In the genomic region with DNA sequence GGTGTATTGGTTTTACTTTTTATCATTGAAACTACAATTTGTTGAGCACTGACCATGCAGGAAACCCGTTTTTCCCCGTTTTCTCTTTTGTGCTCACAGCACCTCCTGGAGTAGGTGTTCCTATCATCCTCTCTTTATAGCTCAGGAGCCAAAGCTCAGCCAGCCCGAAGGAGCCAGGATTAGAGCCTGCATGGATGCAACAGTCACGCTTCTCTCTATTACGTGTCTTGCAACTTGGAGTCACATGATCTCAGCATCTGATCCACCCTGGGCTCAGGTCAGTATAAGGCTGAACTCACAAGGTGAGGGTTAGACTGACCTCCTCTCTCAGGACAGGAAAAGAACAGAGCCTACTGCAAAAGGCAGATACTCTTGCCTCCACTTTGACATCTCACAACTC, we compare ENCODE assay signal across 20 cellular contexts.
DNase-seq lines count a peak whose midpoint lies in the region; ATAC-seq and TF ChIP-seq lines count a peak whose summit lies in the region.
"Had no signal": no experiment of that assay in that cellular context is flagged by ENCODE, and none has a peak within 500 bp of the region (broad histone marks: within the 10 kb centered on the region; RNA-seq: fewer than 3 reads in every experiment).

No MANE protein-coding gene starts in this region.

- no peak overlapping the region for H4K5ac ChIP-seq in H9 (ENCODE audit: insufficient read length, low read depth, low read length)

- WGBS in H9 (ENCODE audit: extremely low coverage, insufficient read length, low lambda C conversion rate), result no CpG with 5 or more reads among the region's 5 CpGs

- no peak overlapping the region for H2AFZ ChIP-seq in H9 (ENCODE audit: low read length)

- H2BK120ac ChIP-seq in H9 (ENCODE audit: low read depth, low read length, poor library complexity, severe bottlenecking), result no peak overlapping the region

- H2BK5ac ChIP-seq in H9 (ENCODE audit: insufficient read length, low read length), result no peak overlapping the region

- ATAC-seq in activated B cell treated with CpG ODN at 0.5 μM for 24 hours (ENCODE audit: low read depth) (no peak), left lobe of liver (peak; percentile 2), GM21360 (IDR thresholded peaks at IDR 0.05; ENCODE audit: unreplicated experiment) (no peak), HG02798 (IDR thresholded peaks at IDR 0.05; ENCODE audit: poor library complexity, unreplicated experiment) (no peak)
- ATAC-seq: activated CD8-positive, alpha-beta T cell treated with anti-CD3 and anti-CD28 coated beads, Interleukin-2, amount 10 ng/mL, durations not matched to agents 7 days and 5 days; psoas muscle had no signal

- no peak overlapping the region for H2BK12ac ChIP-seq in H9 (ENCODE audit: insufficient read length, low read depth, low read length)

- H3K4me2 ChIP-seq in H9 (ENCODE audit: insufficient read depth, insufficient read length, low read length), result no peak overlapping the region

- H4K8ac ChIP-seq in H9 (replicated peaks; ENCODE audit: insufficient read length, low read depth, low read length), result no peak overlapping the region

- H3K18ac ChIP-seq in H9 (ENCODE audit: insufficient read length, low read depth, low read length), result no peak overlapping the region

- H3K9me3 Mint-ChIP-seq in IgD-negative memory B cell, result peaks cover 0 to 10% (median 0%) of the 10 kb centered on the region in 3 donors
- no peaks in the 10 kb centered on the region for H3K9me3 Mint-ChIP-seq in activated B cell treated with CpG ODN at 0.5 μM for 24 hours
- H3K9me3 Mint-ChIP-seq in H9, result no peaks in the 10 kb centered on the region
- H3K9me3 Mint-ChIP-seq: mesothelial cell of epicardium; T-helper 2 cell treated with Interferon-gamma antibody and Interleukin-4, amounts not matched to agents 5 μg/mL and 100 μg/mL, for 36 hours had no signal

- TF ChIP-seq CTCF in activated B cell treated with CpG ODN at 0.5 μM for 24 hours (IDR thresholded peaks at IDR 0.05), result no peak
- no peak for TF ChIP-seq CTCF in H9 (conservative IDR thresholded peaks at IDR 0.05)

- no peaks in the 10 kb centered on the region for H3K9me3 ChIP-seq in H9 (ENCODE audit: control insufficient read depth, low read depth, low read length)
- H3K9me3 ChIP-seq: psoas muscle had no signal

- DNase-seq in activated B cell treated with CpG ODN at 0.5 μM for 24 hours (no peak), left lobe of liver (ENCODE audit: low spot score) (no peak), superior temporal gyrus (ENCODE audit: extremely low spot score) (peak; percentile 14), H9 (no peak), D341Med (ENCODE audit: low spot score) (no peak)
- DNase-seq: activated CD4-positive, CD25-positive, alpha-beta regulatory T cell; activated CD8-positive, alpha-beta T cell treated with anti-CD3 and anti-CD28 coated beads, Interleukin-2, amount 10 ng/mL, durations not matched to agents 7 days and 5 days; activated naive CD4-positive, alpha-beta T cell treated with anti-CD3 and anti-CD28 coated beads, Interleukin-2, amount 50 U/mL, for 16 hours; dermis blood vessel endothelial cell; DND-41; KBM-7; NCI-H1436; NCI-H510A treated with DMSO at 0.1 percent for 48 hours; psoas muscle had no signal

- no peak overlapping the region for H3K23ac ChIP-seq in H9 (ENCODE audit: insufficient read length, low read depth, low read length)

- H3T11ph ChIP-seq in H9 (ENCODE audit: low read length), result no peak overlapping the region

- no peak overlapping the region for H2AK5ac ChIP-seq in H9 (ENCODE audit: insufficient read length, low read length)

- intact Hi-C loops in activated B cell treated with CpG ODN at 0.5 μM for 24 hours (cut with micrococcal nuclease), result loop anchor here (2.0 to 5.0 kb wide), 3 partner anchors 150 to 670 kb away; partner anchors contain the start of genes MBP and ZNF236

- H3K36me3 Mint-ChIP-seq in IgD-negative memory B cell (peaks cover 6% of the 10 kb centered on the region), activated B cell treated with CpG ODN at 0.5 μM for 24 hours (ENCODE audit: low read depth) (no peaks in the 10 kb centered on the region), H9 (ENCODE audit: insufficient read depth in 1 of 3, low read depth in 3 of 3) (peaks cover 0 to 6% (median 1%) of the 10 kb centered on the region in 3 experiments; a peak in 3 of 7 replicates)

- no peaks in the 10 kb centered on the region for H4K20me1 ChIP-seq in H9 (ENCODE audit: control insufficient read depth, insufficient read depth, insufficient read length)

- H3K23me2 ChIP-seq in H9 (ENCODE audit: insufficient read length, low read depth, low read length, poor library complexity, severe bottlenecking), result no peaks in the 10 kb centered on the region

- POLR2A ChIA-PET in activated B cell treated with CpG ODN at 0.5 μM for 24 hours (lab: Charles Lee), result interaction anchor here (1.1 to 7.7 kb wide), 7 partner anchors 18 to 123 kb away, joined by 3 to 104 read pairs (median 7); no protein-coding TSS in a partner anchor

- no peak overlapping the region for H4K91ac ChIP-seq in H9 (ENCODE audit: insufficient read length, low read depth, low read length)

- H3K27me3 Mint-ChIP-seq in IgD-negative memory B cell (no peaks in the 10 kb centered on the region), activated B cell treated with CpG ODN at 0.5 μM for 24 hours (no peaks in the 10 kb centered on the region), H9 (ENCODE audit: low read depth) (no peaks in the 10 kb centered on the region; the same call in 1 of the 2 replicates)

- H2BK20ac ChIP-seq in H9 (ENCODE audit: low read depth, low read length, poor library complexity, severe bottlenecking), result no peak overlapping the region

- peaks cover 7% of the 10 kb centered on the region for H3K4me1 ChIP-seq in H9 (ENCODE audit: insufficient read depth, low read length)

- no peak overlapping the region for H3K9ac ChIP-seq in H9 (ENCODE audit: extremely low read depth, insufficient read length, low read length)

- H3K4me3 Mint-ChIP-seq in IgD-negative memory B cell (peak overlapping the region; percentile 72 to 94 (median 78)), activated B cell treated with CpG ODN at 0.5 μM for 24 hours (peak overlapping the region; percentile 75), H9 (no peak overlapping the region)
- H3K4me3 Mint-ChIP-seq: activated CD8-positive, alpha-beta T cell treated with anti-CD3 and anti-CD28 coated beads, Interleukin-2, amount 10 ng/mL, durations not matched to agents 7 days and 5 days; mesothelial cell of epicardium; T-helper 2 cell treated with Interferon-gamma antibody and Interleukin-4, amounts not matched to agents 5 μg/mL and 100 μg/mL, for 36 hours had no signal

- CTCF ChIA-PET in activated B cell treated with CpG ODN at 0.5 μM for 24 hours (lab: Charles Lee), result interaction anchor here (0.9 to 8.0 kb wide), 9 partner anchors 11 to 230 kb away, joined by 3 to 182 read pairs (median 19); no protein-coding TSS in a partner anchor

- no peak overlapping the region for H3K14ac ChIP-seq in H9 (ENCODE audit: insufficient read depth, low read length)

- H3K27ac Mint-ChIP-seq in IgD-negative memory B cell, result peak overlapping the region; percentile 93 to 99 (median 98)
- peak overlapping the region; percentile 91 for H3K27ac Mint-ChIP-seq in activated B cell treated with CpG ODN at 0.5 μM for 24 hours
- H3K27ac Mint-ChIP-seq in H9, result no peak overlapping the region
- H3K27ac Mint-ChIP-seq: activated CD8-positive, alpha-beta T cell treated with anti-CD3 and anti-CD28 coated beads, Interleukin-2, amount 10 ng/mL, durations not matched to agents 7 days and 5 days; mesothelial cell of epicardium; T-helper 2 cell treated with Interferon-gamma antibody and Interleukin-4, amounts not matched to agents 5 μg/mL and 100 μg/mL, for 36 hours had no signal

- no peaks in the 10 kb centered on the region for H3K79me1 ChIP-seq in H9 (ENCODE audit: insufficient read depth, low read depth, low read length, poor library complexity, severe bottlenecking)

- H3K27ac ChIP-seq in H9 (ENCODE audit: insufficient read length, low read depth, low read length), result no peak overlapping the region
- H3K27ac ChIP-seq: psoas muscle, SK-N-MC had no signal

- H3K79me2 ChIP-seq in H9 (ENCODE audit: insufficient read depth, low read length), result no peaks in the 10 kb centered on the region

- H3K4ac ChIP-seq in H9 (ENCODE audit: low read depth, low read length), result no peak overlapping the region

- H3K27me3 ChIP-seq in H9 (ENCODE audit: insufficient read depth, low read length), result no peaks in the 10 kb centered on the region

- no peak overlapping the region for H2BK15ac ChIP-seq in H9 (ENCODE audit: low read depth, low read length)

- H3K4me1 Mint-ChIP-seq in IgD-negative memory B cell, result peaks cover 45 to 56% (median 47%) of the 10 kb centered on the region in 3 donors
- peaks cover 65% of the 10 kb centered on the region for H3K4me1 Mint-ChIP-seq in activated B cell treated with CpG ODN at 0.5 μM for 24 hours
- H3K4me1 Mint-ChIP-seq in H9, result peaks cover 41% of the 10 kb centered on the region in 2 experiments

- H3K56ac ChIP-seq in H9 (ENCODE audit: insufficient read length, low read depth, low read length), result no peak overlapping the region

Comparison
In these comparisons a context has a peak if more than half of its experiments do, and no peak if none do; other contexts are left out.
1. H3K27ac Mint-ChIP-seq: peak in IgD-negative memory B cell (3 of 3) and activated B cell treated with CpG ODN at 0.5 μM for 24 hours (single experiment); none in H9 (0 of 3).
2. H3K4me3 Mint-ChIP-seq: peak in IgD-negative memory B cell (4 of 4) and activated B cell treated with CpG ODN at 0.5 μM for 24 hours (single experiment); none in H9 (0 of 2).